16 cellular contexts compared by ENCODE assay signal in the genomic region with DNA sequence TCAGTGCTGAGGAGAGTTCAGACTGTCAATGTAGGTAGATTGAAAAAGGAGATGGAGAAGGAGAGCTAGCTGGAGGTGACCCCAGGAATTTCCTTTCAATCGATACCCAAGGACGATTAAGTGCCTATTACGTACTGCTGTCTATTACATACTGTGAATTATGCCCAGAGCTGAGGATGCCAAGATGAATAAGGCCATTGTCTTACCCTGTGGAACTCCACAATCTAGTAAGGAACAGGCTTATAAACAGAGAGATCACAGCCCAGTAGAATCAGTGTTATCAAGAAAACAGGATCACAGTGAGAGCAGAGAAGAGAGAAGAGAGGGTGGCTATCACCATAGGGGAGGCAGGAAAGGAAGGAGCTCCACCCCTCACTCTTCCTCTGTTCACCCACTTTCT. TPM values are rescaled to one million over a fixed set of nuclear protein-coding genes. Genes with fewer than 3 reads are reported as not detected.
"Had no signal": no experiment of that assay in that cellular context is flagged by ENCODE, and none has a peak within 500 bp of the region (broad histone marks: within the 10 kb centered on the region; RNA-seq: fewer than 3 reads in every experiment).

No MANE protein-coding gene starts in this region.

- H3K4me1 ChIP-seq: sigmoid colon, spleen, transverse colon had no signal

- H3K27me3 Mint-ChIP-seq: activated naive CD4-positive, alpha-beta T cell treated with anti-CD3 and anti-CD28 coated beads, Interleukin-2, amount 50 U/mL, for 24 hours; activated T-helper 17 cell treated with anti-CD3 and anti-CD28 coated beads, Interleukin-2, amount 50 U/mL, for 72 hours had no signal

- DNase-seq: activated CD4-positive, alpha-beta T cell treated with anti-CD3 and anti-CD28 coated beads, Interleukin-2, amount 50 U/mL, for 4 hours; cortex of kidney; effector CD8-positive, alpha-beta T cell; foreskin fibroblast; ovary; sigmoid colon; spleen; stimulated activated CD4-positive, alpha-beta T cell treated with anti-CD3 and anti-CD28 coated beads, Interleukin-1b, Interleukin-23, amount 100 ng/mL, for 48 hours; T-helper 2 cell; transverse colon had no signal

- ATAC-seq: activated T-helper 17 cell treated with anti-CD3 and anti-CD28 coated beads, Interleukin-2, amount 50 U/mL, for 72 hours had no signal

- H3K27ac Mint-ChIP-seq: activated naive CD4-positive, alpha-beta T cell treated with anti-CD3 and anti-CD28 coated beads, Interleukin-2, amount 50 U/mL, for 24 hours; activated T-helper 17 cell treated with anti-CD3 and anti-CD28 coated beads, Interleukin-2, amount 50 U/mL, for 72 hours; brain; neural progenitor cell had no signal

- H3K36me3 Mint-ChIP-seq: activated naive CD4-positive, alpha-beta T cell treated with anti-CD3 and anti-CD28 coated beads, Interleukin-2, amount 50 U/mL, for 24 hours; neural progenitor cell had no signal

- H3K9me3 ChIP-seq: ovary, sigmoid colon, spleen, transverse colon had no signal

- H2AFZ ChIP-seq: neural progenitor cell had no signal

- H3K27ac ChIP-seq: neural progenitor cell, ovary, sigmoid colon, spleen, transverse colon had no signal

- H3K4me1 Mint-ChIP-seq: central memory CD8-positive, alpha-beta T cell had no signal

- H3K27me3 ChIP-seq: neural progenitor cell, ovary, sigmoid colon, spleen, transverse colon had no signal

- H3K4me3 Mint-ChIP-seq: activated T-helper 17 cell treated with anti-CD3 and anti-CD28 coated beads, Interleukin-2, amount 50 U/mL, for 72 hours; brain; central memory CD8-positive, alpha-beta T cell; neural progenitor cell had no signal

- H3K9me3 Mint-ChIP-seq: activated naive CD4-positive, alpha-beta T cell treated with anti-CD3 and anti-CD28 coated beads, Interleukin-2, amount 50 U/mL, for 24 hours; activated T-helper 17 cell treated with anti-CD3 and anti-CD28 coated beads, Interleukin-2, amount 50 U/mL, for 72 hours; brain; central memory CD8-positive, alpha-beta T cell; neural progenitor cell had no signal

- H3K4me3 ChIP-seq: neural progenitor cell, ovary, sigmoid colon, spleen, transverse colon had no signal

- H3K4me2 ChIP-seq: neural progenitor cell had no signal

- H3K36me3 ChIP-seq: neural progenitor cell, ovary, sigmoid colon, spleen, transverse colon had no signal

RNA-seq across cellular contexts. Expression of gene PDE8B, which starts 54.1 kb away (rescaled TPM):
- total RNA-seq: activated T-helper 17 cell treated with anti-CD3 and anti-CD28 coated beads, Interleukin-2, amount 50 U/mL, for 72 hours; endothelial cell of umbilical vein had no signal
- polyA plus RNA-seq: endothelial cell of umbilical vein had no signal
